29 cellular contexts compared by ENCODE assay signal in genomic region chr2:167853717-167854116, GRCh38.
"Had no signal": no experiment of that assay in that cellular context is flagged by ENCODE, and none has a peak within 500 bp of the region (broad histone marks: within the 10 kb centered on the region; RNA-seq: fewer than 3 reads in every experiment).

No MANE protein-coding gene starts in this region.

- H3K9me3 Mint-ChIP-seq: dendritic cell treated with granulocyte-macrophage colony-stimulating factor and Interleukin-4, amounts not matched to agents 40 ng/mL and 50 ng/mL, for 4 days; effector memory CD8-positive, alpha-beta T cell had no signal

- H3K27ac ChIP-seq: colonic mucosa, coronary artery, dorsolateral prefrontal cortex, epithelial cell of prostate, esophagus muscularis mucosa, esophagus squamous epithelium, foreskin keratinocyte, gastrocnemius medialis, gastroesophageal sphincter, heart left ventricle, heart right ventricle had no signal

- DNase-seq: colonic mucosa; cortex of kidney; dermis blood vessel endothelial cell; dorsolateral prefrontal cortex; effector CD4-positive, alpha-beta T cell; effector CD8-positive, alpha-beta T cell; effector memory CD4-positive, alpha-beta T cell; effector memory CD8-positive, alpha-beta T cell; endodermal cell; erythroblast; esophagus squamous epithelium; foreskin fibroblast; foreskin keratinocyte; foreskin melanocyte; gastrocnemius medialis; glutamatergic neuron; head of caudate nucleus; heart left ventricle; heart right ventricle had no signal

- H3K27ac Mint-ChIP-seq: dendritic cell treated with granulocyte-macrophage colony-stimulating factor and Interleukin-4, amounts not matched to agents 40 ng/mL and 50 ng/mL, for 4 days; effector memory CD8-positive, alpha-beta T cell; endodermal cell had no signal

- FAIRE-seq: colon, endometrium, endothelial cell of umbilical vein, frontal cortex had no signal

- H3K36me3 ChIP-seq: colonic mucosa, esophagus muscularis mucosa, esophagus squamous epithelium, gastrocnemius medialis, gastroesophageal sphincter, heart left ventricle, heart right ventricle had no signal

- H3K9me3 ChIP-seq: colonic mucosa, esophagus muscularis mucosa, esophagus squamous epithelium, gastrocnemius medialis, gastroesophageal sphincter had no signal

- H3K4me3 ChIP-seq: colonic mucosa, coronary artery, dorsolateral prefrontal cortex, esophagus muscularis mucosa, esophagus squamous epithelium, gastrocnemius medialis, gastroesophageal sphincter, heart left ventricle, heart right ventricle had no signal

- H3K4me1 ChIP-seq: colonic mucosa, esophagus muscularis mucosa, esophagus squamous epithelium, foreskin keratinocyte, gastroesophageal sphincter, heart left ventricle, heart right ventricle had no signal

- H3K27me3 ChIP-seq: colonic mucosa, dorsolateral prefrontal cortex, esophagus muscularis mucosa, esophagus squamous epithelium, gastrocnemius medialis, gastroesophageal sphincter, heart right ventricle had no signal

- H3K4me3 Mint-ChIP-seq: dendritic cell treated with granulocyte-macrophage colony-stimulating factor and Interleukin-4, amounts not matched to agents 40 ng/mL and 50 ng/mL, for 4 days; effector memory CD8-positive, alpha-beta T cell; endodermal cell had no signal

- ATAC-seq: effector memory CD8-positive, alpha-beta T cell; esophagus mucosa; foreskin keratinocyte; gastrocnemius medialis; gastroesophageal sphincter; heart left ventricle; heart right ventricle had no signal
